1 cellular context compared by ENCODE assay signal in the genomic region with DNA sequence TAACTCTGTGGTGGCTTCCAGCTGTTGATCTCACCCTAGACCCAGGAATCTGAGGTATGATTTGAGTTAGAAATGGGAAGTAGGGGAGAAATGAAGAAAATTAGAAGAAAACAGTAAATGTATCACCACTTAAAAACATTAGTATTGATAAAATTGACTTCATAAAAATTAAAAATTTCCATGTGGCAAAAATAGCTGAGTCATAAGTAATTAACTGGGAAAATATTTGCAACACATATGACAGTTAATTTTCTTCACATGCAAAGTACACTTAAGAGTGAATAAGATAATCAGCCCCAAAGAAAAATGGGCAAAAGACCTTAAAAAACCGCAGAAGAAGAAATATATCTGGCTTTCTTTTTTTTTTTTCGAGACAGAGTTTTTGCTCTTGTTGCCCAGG.
TF ChIP-seq lines count a peak whose summit lies in the region.

No MANE protein-coding gene starts in this region.

TF ChIP-seq in IMR-90, 13 proteins besides CTCF, POLR2A, EP300 and RAD21:
- TF ChIP-seq MAFK (IDR thresholded peaks at IDR 0.05; ENCODE audit: low read depth, low read length) (peak; percentile 52; the same call in 1 of the 2 replicates), MXI1 (IDR thresholded peaks at IDR 0.05; ENCODE audit: borderline replicate concordance, low read depth, low read length) (no peak), NFE2L2 (IDR thresholded peaks at IDR 0.05; ENCODE audit: low read depth, low read length) (peak; percentile 77), RFX5 (IDR thresholded peaks at IDR 0.05; ENCODE audit: low read depth, low read length) (no peak), RCOR1 (IDR thresholded peaks at IDR 0.05; ENCODE audit: insufficient replicate concordance, low read length) (no peak), SMC3 (IDR thresholded peaks at IDR 0.05; ENCODE audit: low read depth, low read length) (no peak), BHLHE40 (IDR thresholded peaks at IDR 0.05; ENCODE audit: low read depth, low read length) (no peak), FOS (IDR thresholded peaks at IDR 0.05; ENCODE audit: low read depth, low read length) (no peak), CHD1 (IDR thresholded peaks at IDR 0.05; ENCODE audit: low read depth, low read length) (no peak), CEBPB (IDR thresholded peaks at IDR 0.05; ENCODE audit: low read depth, low read length) (no peak), USF2 (IDR thresholded peaks at IDR 0.05; ENCODE audit: low read depth, low read length) (no peak), MAZ (IDR thresholded peaks at IDR 0.05; ENCODE audit: borderline replicate concordance, low read depth, low read length) (no peak)
